Comparison of ENCODE assay signal across 1 cellular context in genomic region chr3:122747295-122747694, GRCh38. TPM values are rescaled to one million over a fixed set of nuclear protein-coding genes. Genes with fewer than 3 reads are reported as not detected.
A peak's percentile ranks its signal among the peaks of the same experiment; 100 is the strongest.
DNase-seq lines count a peak whose midpoint lies in the region; ATAC-seq and TF ChIP-seq lines count a peak whose summit lies in the region.
"Not testable (repeated sequence)": the region's sequence is repeated elsewhere in the genome, so short reads cannot be mapped to it uniquely, and the experiment has no call there.

No MANE protein-coding gene starts in this region.

- POLR2A ChIA-PET in activated B cell treated with CpG ODN at 0.5 μM for 24 hours (lab: Charles Lee), result not testable (repeated sequence)

- DNase-seq in activated B cell treated with CpG ODN at 0.5 μM for 24 hours, result not testable (repeated sequence)

- intact Hi-C loops in activated B cell treated with CpG ODN at 0.5 μM for 24 hours (cut with micrococcal nuclease), result not testable (repeated sequence)

- not testable (repeated sequence) for H3K4me1 Mint-ChIP-seq in activated B cell treated with CpG ODN at 0.5 μM for 24 hours

- not testable (repeated sequence) for ATAC-seq in activated B cell treated with CpG ODN at 0.5 μM for 24 hours (ENCODE audit: low read depth)

- H3K36me3 Mint-ChIP-seq in activated B cell treated with CpG ODN at 0.5 μM for 24 hours (ENCODE audit: low read depth), result peaks cover 54% of the 10 kb centered on the region

- H3K4me3 Mint-ChIP-seq in activated B cell treated with CpG ODN at 0.5 μM for 24 hours, result not testable (repeated sequence)

- CTCF ChIA-PET in activated B cell treated with CpG ODN at 0.5 μM for 24 hours (lab: Charles Lee), result not testable (repeated sequence)

- not testable (repeated sequence) for H3K27me3 Mint-ChIP-seq in activated B cell treated with CpG ODN at 0.5 μM for 24 hours

- TF ChIP-seq CTCF in activated B cell treated with CpG ODN at 0.5 μM for 24 hours (IDR thresholded peaks at IDR 0.05), result not testable (repeated sequence)

- not testable (repeated sequence) for H3K9me3 Mint-ChIP-seq in activated B cell treated with CpG ODN at 0.5 μM for 24 hours

- H3K27ac Mint-ChIP-seq in activated B cell treated with CpG ODN at 0.5 μM for 24 hours, result peak overlapping the region; percentile 24

RNA-seq across cellular contexts. Expression of gene HSPBAP1, which starts 46.3 kb away (rescaled TPM):
- total RNA-seq in activated B cell treated with CpG ODN at 0.5 μM for 24 hours, result 18.1 and 20.6 TPM in 2 replicates

RNA-seq across cellular contexts. Expression of gene SLC49A4, which starts 47.6 kb away (rescaled TPM):
- 3.0 and 3.2 TPM in 2 replicates for total RNA-seq in activated B cell treated with CpG ODN at 0.5 μM for 24 hours
